In the genomic region with DNA sequence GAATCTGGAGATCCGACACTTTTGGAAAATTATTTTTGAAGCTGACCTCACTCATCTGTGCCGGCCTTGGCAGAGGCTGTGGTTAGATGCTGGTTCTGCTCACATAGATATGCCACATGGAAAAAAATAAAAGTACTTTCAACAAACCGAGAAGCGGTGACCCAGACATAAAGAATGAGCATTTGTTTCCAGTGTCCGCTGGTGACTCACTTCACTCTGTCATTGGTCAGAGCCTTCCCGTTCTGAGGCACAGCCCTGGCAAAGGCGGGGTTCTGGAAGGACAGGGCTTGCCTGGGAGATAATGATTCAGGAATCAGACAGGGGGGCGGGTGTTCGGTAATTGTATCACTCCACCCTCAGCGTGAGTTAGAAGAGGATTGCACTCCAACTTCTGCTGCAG, we compare ENCODE assay signal across 8 cellular contexts.
DNase-seq lines count a peak whose midpoint lies in the region; ATAC-seq and TF ChIP-seq lines count a peak whose summit lies in the region.

No MANE protein-coding gene starts in this region.

- H3K79me2 ChIP-seq in fibroblast of lung (ENCODE audit: control insufficient read depth, insufficient read depth, low read length), result no peaks in the 10 kb centered on the region
- H3K79me2 ChIP-seq in osteoblast (ENCODE audit: insufficient read depth, low read length), result no peaks in the 10 kb centered on the region
- H3K79me2 ChIP-seq in MM.1S (ENCODE audit: low read length), result no peaks in the 10 kb centered on the region

- no peaks in the 10 kb centered on the region for H3K4me1 ChIP-seq in Panc1 (ENCODE audit: control insufficient read depth, insufficient read depth, low read length)
- peaks cover 4% of the 10 kb centered on the region for H3K4me1 ChIP-seq in fibroblast of lung (ENCODE audit: control insufficient read depth, extremely low read depth, insufficient read depth, low read length)
- peaks cover 48% of the 10 kb centered on the region for H3K4me1 ChIP-seq in osteoblast (ENCODE audit: insufficient read depth, low read length)
- H3K4me1 ChIP-seq in MM.1S (ENCODE audit: low read length), result no peaks in the 10 kb centered on the region
- peaks cover 0 to 6% of the 10 kb centered on the region in 2 donors for H3K4me1 ChIP-seq in thyroid gland

- H3K9me3 ChIP-seq in Panc1 (ENCODE audit: control insufficient read depth, insufficient read depth, low read depth, low read length) (no peaks in the 10 kb centered on the region), fibroblast of lung (ENCODE audit: control insufficient read depth, insufficient read depth, low read depth, low read length) (no peaks in the 10 kb centered on the region), osteoblast (ENCODE audit: low read depth, low read length) (no peaks in the 10 kb centered on the region), MM.1S (replicated peaks; ENCODE audit: insufficient read depth, low read length) (no peaks in the 10 kb centered on the region), thyroid gland (no peaks in the 10 kb centered on the region)

- TF ChIP-seq CTCF in Panc1 (IDR thresholded peaks at IDR 0.05), result no peak
- TF ChIP-seq CTCF in fibroblast of lung (conservative IDR thresholded peaks at IDR 0.05 in 1 of 2, IDR thresholded peaks at IDR 0.05 in 1 of 2; ENCODE audit: low read depth in 1 of 2, low read length in 2 of 2), result no peak
- no peak for TF ChIP-seq CTCF in osteoblast (IDR thresholded peaks at IDR 0.05; ENCODE audit: extremely low read depth, low read depth, low read length)
- no peak for TF ChIP-seq CTCF in MM.1S (IDR thresholded peaks at IDR 0.05; ENCODE audit: low read length)
- TF ChIP-seq CTCF in thyroid gland (IDR thresholded peaks at IDR 0.05), result no peak

- H3K9ac ChIP-seq in fibroblast of lung (ENCODE audit: insufficient read depth, low read length) (no peak overlapping the region), MM.1S (ENCODE audit: low read length) (no peak overlapping the region)

- intact Hi-C loops in Panc1 (cut with micrococcal nuclease; ENCODE audit: unreplicated experiment), result no loop called here
- intact Hi-C loops in thyroid gland (cut with DNase I), result no loop called here

- CTCF ChIA-PET in Panc1 (lab: Charles Lee), result no interaction called here

- no peak overlapping the region for H2AFZ ChIP-seq in fibroblast of lung (ENCODE audit: low read length)
- peak overlapping the region; percentile 37 for H2AFZ ChIP-seq in osteoblast (ENCODE audit: low read length)
- H2AFZ ChIP-seq in MM.1S (ENCODE audit: low read length), result no peak overlapping the region

- peak; percentile 95 for DNase-seq in EH (ENCODE audit: low read depth)
- DNase-seq in Panc1 (ENCODE audit: low read depth, low spot score), result peak; percentile 2
- peak; percentile 44 to 96 for DNase-seq in fibroblast of lung (ENCODE audit: low read depth in 2 of 2)
- DNase-seq in osteoblast (ENCODE audit: insufficient read length, low spot score, missing footprints), result peak; percentile 64
- DNase-seq in cerebellar cortex (ENCODE audit: low spot score), result no peak
- DNase-seq in MM.1S, result no peak
- DNase-seq in thyroid gland, result no peak

- H3K36me3 ChIP-seq in Panc1 (ENCODE audit: control insufficient read depth, insufficient read depth, low read length), result no peaks in the 10 kb centered on the region
- H3K36me3 ChIP-seq in fibroblast of lung (ENCODE audit: control insufficient read depth, insufficient read depth, low read length), result no peaks in the 10 kb centered on the region
- H3K36me3 ChIP-seq in osteoblast (ENCODE audit: insufficient read depth, low read length), result no peaks in the 10 kb centered on the region
- no peaks in the 10 kb centered on the region for H3K36me3 ChIP-seq in MM.1S (replicated peaks; ENCODE audit: insufficient read depth, low read length)
- no peaks in the 10 kb centered on the region for H3K36me3 ChIP-seq in thyroid gland

- no TSS peak for BruUV-seq in Panc1 (replicated peaks; lab: Mats Ljungman, UMichigan)

- H3K27ac ChIP-seq in Panc1 (ENCODE audit: low read length) (no peak overlapping the region), fibroblast of lung (ENCODE audit: insufficient read depth, low read length) (peak overlapping the region; percentile 62), osteoblast (ENCODE audit: low read depth, low read length) (peak overlapping the region; percentile 99), MM.1S (ENCODE audit: low read length) (no peak overlapping the region), thyroid gland (no peak overlapping the region)

- POLR2A ChIA-PET in Panc1 (lab: Charles Lee), result no interaction called here

- H3K27me3 ChIP-seq in Panc1 (ENCODE audit: control insufficient read depth, insufficient read depth, low read length) (no peaks in the 10 kb centered on the region), fibroblast of lung (ENCODE audit: control insufficient read depth, insufficient read depth, low read length) (no peaks in the 10 kb centered on the region), osteoblast (ENCODE audit: insufficient read depth, low read length) (no peaks in the 10 kb centered on the region), MM.1S (replicated peaks; ENCODE audit: insufficient read depth, low read length) (no peaks in the 10 kb centered on the region), thyroid gland (no peaks in the 10 kb centered on the region)

- no peaks in the 10 kb centered on the region for H3K9me2 ChIP-seq in MM.1S (replicated peaks; ENCODE audit: insufficient read depth, low read length)

- H3K4me3 ChIP-seq in Panc1 (ENCODE audit: low read depth in 2 of 2, low read length in 2 of 2), result no peak overlapping the region
- no peak overlapping the region for H3K4me3 ChIP-seq in fibroblast of lung (replicated peaks in 1 of 4; ENCODE audit: control extremely low read depth in 1 of 4, insufficient read depth in 1 of 4, low read depth in 3 of 4, low read length in 4 of 4)
- peak overlapping the region; percentile 42 for H3K4me3 ChIP-seq in osteoblast (ENCODE audit: insufficient read depth, low read length)
- no peak overlapping the region for H3K4me3 ChIP-seq in MM.1S (ENCODE audit: low read length)
- H3K4me3 ChIP-seq in thyroid gland (replicated peaks in 1 of 3), result no peak overlapping the region

- no peaks in the 10 kb centered on the region for H3F3A ChIP-seq in MM.1S (ENCODE audit: insufficient read depth, low read length)

- TF ChIP-seq POLR2A in thyroid gland (IDR thresholded peaks at IDR 0.05), result no peak

- no peak overlapping the region for H3K4me2 ChIP-seq in fibroblast of lung (ENCODE audit: extremely low read depth, insufficient read depth, low read length)
- peak overlapping the region; percentile 68 for H3K4me2 ChIP-seq in osteoblast (ENCODE audit: insufficient read depth, low read length)
- H3K4me2 ChIP-seq in MM.1S (ENCODE audit: low read depth, low read length), result no peak overlapping the region

- H4K20me1 ChIP-seq in fibroblast of lung (ENCODE audit: control insufficient read depth, extremely low read depth, insufficient read depth, low read length) (no peaks in the 10 kb centered on the region), osteoblast (ENCODE audit: insufficient read depth, low read length) (no peaks in the 10 kb centered on the region), MM.1S (ENCODE audit: insufficient read depth, low read length) (no peaks in the 10 kb centered on the region)

- WGBS in thyroid gland, 2 donors, result 76 to 92% methylated on average over 10 of the region's 10 CpGs

- no peak for ATAC-seq in Panc1
- no peak for ATAC-seq in HG03520 (IDR thresholded peaks at IDR 0.05; ENCODE audit: unreplicated experiment)

- in situ Hi-C loops in Panc1 (cut with HindIII; ENCODE audit: low pct_unique_long_range_greater_than_20kb, low sequenced_read_pairs), result no loop called here

Comparison
In these comparisons a context has a peak if more than half of its experiments do, and no peak if none do; other contexts are left out.
1. DNase-seq: peak in EH (single experiment), Panc1 (single experiment), fibroblast of lung (2 of 2) and osteoblast (single experiment); none in cerebellar cortex (single experiment), MM.1S (single experiment) and thyroid gland (0 of 2).
2. H3K27ac ChIP-seq: peak in fibroblast of lung (single experiment) and osteoblast (single experiment); none in Panc1 (single experiment), MM.1S (single experiment) and thyroid gland (0 of 3).